In genomic region chrX:24054182-24055042, GRCh38 we compare ENCODE assay signal across 1 cellular context.
TF ChIP-seq lines count a peak whose summit lies in the region.

Gene EIF2S3, plus strand, starts transcription at chrX:24054956. Its CDS starts 13 bp downstream, at chrX:24054969.

TF ChIP-seq in K562, 482 proteins besides CTCF, POLR2A, EP300 and RAD21 (continued from another document and continues in another):
- peak; percentile 82 for TF ChIP-seq CREM (IDR thresholded peaks at IDR 0.05; ENCODE audit: low read depth)
- TF ChIP-seq ARHGAP35 (IDR thresholded peaks at IDR 0.05; ENCODE audit: partially characterized antibody), result no peak
- TF ChIP-seq MYBL2 (IDR thresholded peaks at IDR 0.05; ENCODE audit: low read depth), result no peak
- no peak for TF ChIP-seq MYBL2 (CRISPR knock-in tag; IDR thresholded peaks at IDR 0.05; ENCODE audit: borderline replicate concordance)
- TF ChIP-seq SAP30 (IDR thresholded peaks at IDR 0.05; ENCODE audit: borderline replicate concordance, insufficient read depth, low read depth, low read length, poor library complexity, severe bottlenecking), result no peak
- no peak for TF ChIP-seq SNAPC5 (CRISPR knock-in tag; IDR thresholded peaks at IDR 0.05)
- TF ChIP-seq LEF1 (IDR thresholded peaks at IDR 0.05), result no peak
- peak; percentile 65 for TF ChIP-seq NEUROD1 (IDR thresholded peaks at IDR 0.05; ENCODE audit: borderline replicate concordance, low read depth, low read length, partially characterized antibody)
- no peak for TF ChIP-seq FOXJ3 (CRISPR knock-in tag; IDR thresholded peaks at IDR 0.05)
- TF ChIP-seq ZNF311 (CRISPR knock-in tag; IDR thresholded peaks at IDR 0.05), result no peak
- TF ChIP-seq RREB1 (CRISPR knock-in tag; IDR thresholded peaks at IDR 0.05), result no peak
- 0 out of 4 replicates have a peak, but pooled peaks of 1 of the 2 experiments have one; percentile 36 for TF ChIP-seq TEAD1 (CRISPR knock-in tag; IDR thresholded peaks at IDR 0.05)
- TF ChIP-seq ZNF318 (IDR thresholded peaks at IDR 0.05; ENCODE audit: borderline replicate concordance in 1 of 2, low read depth in 1 of 2), result peak in 1 of 2 experiments; percentile 78; a peak in 2 of 4 replicates
- no peak for TF ChIP-seq CHCHD3 (CRISPR knock-in tag; IDR thresholded peaks at IDR 0.05)
- TF ChIP-seq SRSF3 (IDR thresholded peaks at IDR 0.05; ENCODE audit: insufficient read depth, low read length), result no peak
- peak; percentile 16; the same call in 1 of the 2 replicates for TF ChIP-seq HDAC2 (IDR thresholded peaks at IDR 0.05)
- no peak for TF ChIP-seq ZNF174 (CRISPR knock-in tag; IDR thresholded peaks at IDR 0.05)
- TF ChIP-seq FOXA3 (CRISPR knock-in tag; conservative IDR thresholded peaks at IDR 0.05 in 1 of 2, IDR thresholded peaks at IDR 0.05 in 1 of 2), result no peak
- no peak for TF ChIP-seq USF2 (CRISPR knock-in tag; IDR thresholded peaks at IDR 0.05)
- no peak for TF ChIP-seq IRF1 (CRISPR knock-in tag; IDR thresholded peaks at IDR 0.05; ENCODE audit: borderline replicate concordance)
- TF ChIP-seq NFRKB (IDR thresholded peaks at IDR 0.05; ENCODE audit: low read depth), result peak; percentile 88; the same call in 1 of the 2 replicates
- TF ChIP-seq STAG1 (CRISPR knock-in tag; IDR thresholded peaks at IDR 0.05; ENCODE audit: borderline replicate concordance), result no peak
- TF ChIP-seq TAL1 (IDR thresholded peaks at IDR 0.05), result peak; percentile 24; the same call in 1 of the 2 replicates
- TF ChIP-seq ARID3A (IDR thresholded peaks at IDR 0.05; ENCODE audit: borderline replicate concordance, low read depth, low read length), result no peak; the same call in 1 of the 2 replicates
- no peak for TF ChIP-seq BRD9 (IDR thresholded peaks at IDR 0.05; ENCODE audit: low read depth, partially characterized antibody)
- TF ChIP-seq BCLAF1 (IDR thresholded peaks at IDR 0.05; ENCODE audit: borderline replicate concordance in 1 of 2, control insufficient read depth in 1 of 2, low read depth in 2 of 2, low read length in 1 of 2), result no peak; a peak in 1 of 4 replicates
- TF ChIP-seq ZNF696 (CRISPR knock-in tag; conservative IDR thresholded peaks at IDR 0.05), result no peak
- no peak for TF ChIP-seq ZNF507 (tag; conservative IDR thresholded peaks at IDR 0.05)
- TF ChIP-seq HNRNPH1 (optimal IDR thresholded peaks at IDR 0.05; ENCODE audit: low read depth, low read length), result no peak
- no peak for TF ChIP-seq USF1 (CRISPR knock-in tag; IDR thresholded peaks at IDR 0.05)
- TF ChIP-seq PHF20 (IDR thresholded peaks at IDR 0.05; ENCODE audit: partially characterized antibody), result peak; percentile 59
- TF ChIP-seq NR1H2 (CRISPR knock-in tag; IDR thresholded peaks at IDR 0.05), result no peak
- TF ChIP-seq CGGBP1 (CRISPR knock-in tag; IDR thresholded peaks at IDR 0.05), result no peak
- no peak for TF ChIP-seq ETS1 (conservative IDR thresholded peaks at IDR 0.05; ENCODE audit: control insufficient read depth, low read depth, low read length)
